ENCODE assay signal across 31 cellular contexts in the genomic region with DNA sequence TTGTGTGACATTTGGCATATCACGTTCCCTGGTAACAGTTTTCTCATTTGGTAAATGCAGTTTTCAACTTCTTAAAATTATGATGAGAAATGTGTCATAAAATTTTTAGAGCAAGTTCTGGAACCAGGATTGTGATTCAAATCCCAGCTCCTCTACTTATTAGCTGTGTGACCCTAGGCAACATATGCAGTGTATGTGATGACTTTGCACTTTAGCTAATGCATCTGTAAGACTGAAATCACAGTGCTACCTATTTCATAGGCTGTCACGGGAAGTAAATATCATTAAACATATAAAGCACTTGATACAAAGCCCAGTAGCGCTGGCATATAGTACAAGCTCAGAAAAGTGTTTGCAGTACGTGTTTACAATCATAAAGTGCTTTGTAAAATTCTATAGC.
"Had no signal": no experiment of that assay in that cellular context is flagged by ENCODE, and none has a peak within 500 bp of the region (broad histone marks: within the 10 kb centered on the region; RNA-seq: fewer than 3 reads in every experiment).

No MANE protein-coding gene starts in this region.

- H3K27me3 Mint-ChIP-seq: activated CD4-positive, alpha-beta memory T cell treated with anti-CD3 and anti-CD28 coated beads for 36 hours; activated CD4-positive, alpha-beta T cell treated with anti-CD3 and anti-CD28 coated beads for 36 hours; activated CD4-positive, alpha-beta T cell treated with anti-CD3 and anti-CD28 coated beads, Interleukin-2, amount 10 ng/mL, durations not matched to agents 24 days and 14 days; activated CD8-positive, alpha-beta memory T cell treated with anti-CD3 and anti-CD28 coated beads, Interleukin-2, amount 10 ng/mL, durations not matched to agents 7 days and 5 days; activated naive CD4-positive, alpha-beta T cell treated with anti-CD3 and anti-CD28 coated beads, Interleukin-2, amount 10 ng/mL, durations not matched to agents 7 days and 5 days; activated naive CD8-positive, alpha-beta T cell treated with anti-CD3 and anti-CD28 coated beads, Interleukin-2, amount 10 ng/mL, durations not matched to agents 7 days and 5 days; brain; dendritic cell treated with granulocyte-macrophage colony-stimulating factor and Interleukin-4, amounts not matched to agents 40 ng/mL and 50 ng/mL, for 4 days had no signal

- H3K4me3 ChIP-seq: ascending aorta, breast epithelium, cardiac muscle cell, coronary artery, dorsolateral prefrontal cortex, esophagus squamous epithelium had no signal

- H3K4me3 Mint-ChIP-seq: activated CD4-positive, alpha-beta memory T cell treated with anti-CD3 and anti-CD28 coated beads for 36 hours; activated CD4-positive, alpha-beta T cell treated with anti-CD3 and anti-CD28 coated beads for 36 hours; activated CD4-positive, alpha-beta T cell treated with anti-CD3 and anti-CD28 coated beads, Interleukin-2, amount 10 ng/mL, durations not matched to agents 24 days and 14 days; activated CD8-positive, alpha-beta memory T cell treated with anti-CD3 and anti-CD28 coated beads, Interleukin-2, amount 10 ng/mL, durations not matched to agents 7 days and 5 days; activated CD8-positive, alpha-beta T cell treated with anti-CD3 and anti-CD28 coated beads, Interleukin-2, amount 10 ng/mL, durations not matched to agents 7 days and 5 days; activated naive CD4-positive, alpha-beta T cell treated with anti-CD3 and anti-CD28 coated beads, Interleukin-2, amount 10 ng/mL, durations not matched to agents 7 days and 5 days; activated naive CD8-positive, alpha-beta T cell treated with anti-CD3 and anti-CD28 coated beads, Interleukin-2, amount 10 ng/mL, durations not matched to agents 7 days and 5 days; activated T-helper 1 cell treated with anti-CD3 and anti-CD28 coated beads, Interleukin-12 subunit alpha, Interleukin-12 subunit beta, Interleukin-2, Interleukin-4 antibody, amounts not matched to agents 30 ng/mL and 10 ng/mL and 1 ng/mL, durations not matched to agents 14 hours and 24 hours and 36 hours; brain; dendritic cell treated with granulocyte-macrophage colony-stimulating factor and Interleukin-4, amounts not matched to agents 40 ng/mL and 50 ng/mL, for 4 days had no signal

- H3K4me1 Mint-ChIP-seq: activated CD4-positive, alpha-beta T cell treated with anti-CD3 and anti-CD28 coated beads for 36 hours; activated CD4-positive, alpha-beta T cell treated with anti-CD3 and anti-CD28 coated beads, Interleukin-2, amount 10 ng/mL, durations not matched to agents 24 days and 14 days; activated CD8-positive, alpha-beta memory T cell treated with anti-CD3 and anti-CD28 coated beads, Interleukin-2, amount 10 ng/mL, durations not matched to agents 7 days and 5 days; activated naive CD4-positive, alpha-beta T cell treated with anti-CD3 and anti-CD28 coated beads, Interleukin-2, amount 10 ng/mL, durations not matched to agents 7 days and 5 days; activated naive CD8-positive, alpha-beta T cell treated with anti-CD3 and anti-CD28 coated beads, Interleukin-2, amount 10 ng/mL, durations not matched to agents 7 days and 5 days; brain had no signal

- H3K9me3 Mint-ChIP-seq: activated CD4-positive, alpha-beta memory T cell treated with anti-CD3 and anti-CD28 coated beads for 36 hours; activated CD4-positive, alpha-beta T cell treated with anti-CD3 and anti-CD28 coated beads, Interleukin-2, amount 10 ng/mL, durations not matched to agents 24 days and 14 days; activated naive CD4-positive, alpha-beta T cell treated with anti-CD3 and anti-CD28 coated beads, Interleukin-2, amount 10 ng/mL, durations not matched to agents 7 days and 5 days; activated naive CD4-positive, alpha-beta T cell treated with anti-CD3 and anti-CD28 coated beads, Interleukin-2, amount 50 U/mL, for 72 hours; activated naive CD8-positive, alpha-beta T cell treated with anti-CD3 and anti-CD28 coated beads, Interleukin-2, amount 10 ng/mL, durations not matched to agents 7 days and 5 days; activated T-helper 1 cell treated with anti-CD3 and anti-CD28 coated beads, Interleukin-12 subunit alpha, Interleukin-12 subunit beta, Interleukin-2, Interleukin-4 antibody, amounts not matched to agents 30 ng/mL and 10 ng/mL and 1 ng/mL, durations not matched to agents 14 hours and 24 hours and 36 hours; brain; dendritic cell treated with granulocyte-macrophage colony-stimulating factor and Interleukin-4, amounts not matched to agents 40 ng/mL and 50 ng/mL, for 4 days had no signal

- H3K9me3 ChIP-seq: ascending aorta, breast epithelium, esophagus squamous epithelium had no signal

- H3K36me3 ChIP-seq: ascending aorta, breast epithelium, cardiac muscle cell, esophagus squamous epithelium had no signal

- H3K27ac Mint-ChIP-seq: activated CD4-positive, alpha-beta memory T cell treated with anti-CD3 and anti-CD28 coated beads for 36 hours; activated CD4-positive, alpha-beta T cell treated with anti-CD3 and anti-CD28 coated beads for 36 hours; activated CD4-positive, alpha-beta T cell treated with anti-CD3 and anti-CD28 coated beads, Interleukin-2, amount 10 ng/mL, durations not matched to agents 24 days and 14 days; activated CD8-positive, alpha-beta memory T cell treated with anti-CD3 and anti-CD28 coated beads, Interleukin-2, amount 10 ng/mL, durations not matched to agents 7 days and 5 days; activated CD8-positive, alpha-beta T cell treated with anti-CD3 and anti-CD28 coated beads, Interleukin-2, amount 10 ng/mL, durations not matched to agents 7 days and 5 days; activated naive CD4-positive, alpha-beta T cell treated with anti-CD3 and anti-CD28 coated beads, Interleukin-2, amount 10 ng/mL, durations not matched to agents 7 days and 5 days; activated naive CD4-positive, alpha-beta T cell treated with anti-CD3 and anti-CD28 coated beads, Interleukin-2, amount 50 U/mL, for 72 hours; activated naive CD8-positive, alpha-beta T cell treated with anti-CD3 and anti-CD28 coated beads, Interleukin-2, amount 10 ng/mL, durations not matched to agents 7 days and 5 days; activated T-helper 1 cell treated with anti-CD3 and anti-CD28 coated beads, Interleukin-12 subunit alpha, Interleukin-12 subunit beta, Interleukin-2, Interleukin-4 antibody, amounts not matched to agents 30 ng/mL and 10 ng/mL and 1 ng/mL, durations not matched to agents 14 hours and 24 hours and 36 hours; activated T-helper 2 cell treated with anti-CD3 and anti-CD28 coated beads, Interferon-gamma antibody, Interleukin-2, Interleukin-4, amounts not matched to agents 10 μg/mL and 5 μg/mL and 100 μg/mL, durations not matched to agents 14 hours and 24 hours and 36 hours; brain; dendritic cell treated with granulocyte-macrophage colony-stimulating factor and Interleukin-4, amounts not matched to agents 40 ng/mL and 50 ng/mL, for 4 days had no signal

- H3K4me1 ChIP-seq: ascending aorta, breast epithelium, esophagus squamous epithelium had no signal

- DNase-seq: activated CD4-positive, alpha-beta memory T cell treated with anti-CD3 and anti-CD28 coated beads for 36 hours; activated CD4-positive, alpha-beta T cell treated with anti-CD3 and anti-CD28 coated beads for 36 hours; activated CD4-positive, alpha-beta T cell treated with anti-CD3 and anti-CD28 coated beads, Interleukin-2, amount 10 ng/mL, durations not matched to agents 24 days and 14 days; activated CD4-positive, CD25-positive, alpha-beta regulatory T cell; activated CD4-positive, CD25-positive, alpha-beta regulatory T cell treated with anti-CD3 and anti-CD28 coated beads, Interleukin-2, amount 50 U/mL, for 72 hours; activated CD8-positive, alpha-beta memory T cell treated with anti-CD3 and anti-CD28 coated beads, Interleukin-2, amount 10 ng/mL, durations not matched to agents 7 days and 5 days; activated CD8-positive, alpha-beta memory T cell treated with anti-CD3 and anti-CD28 coated beads, Interleukin-2, amount 50 U/mL, for 4 hours; activated CD8-positive, alpha-beta T cell treated with anti-CD3 and anti-CD28 coated beads, Interleukin-2, amount 10 ng/mL, durations not matched to agents 7 days and 5 days; activated gamma-delta T cell; activated naive CD4-positive, alpha-beta T cell; activated naive CD4-positive, alpha-beta T cell treated with anti-CD3 and anti-CD28 coated beads, Interleukin-2, amount 10 ng/mL, durations not matched to agents 7 days and 5 days; activated naive CD8-positive, alpha-beta T cell treated with anti-CD3 and anti-CD28 coated beads, Interleukin-2, amount 10 ng/mL, durations not matched to agents 7 days and 5 days; activated T-cell treated with anti-CD3 and anti-CD28 coated beads, Interleukin-2, amount 50 U/mL, for 1 hour; activated T-cell treated with anti-CD3 and anti-CD28 coated beads, Interleukin-2, amount 50 U/mL, for 48 hours; central memory CD4-positive, alpha-beta T cell; cerebellar nuclear complex; dorsolateral prefrontal cortex; effector memory CD4-positive, alpha-beta T cell; esophagus squamous epithelium; head of caudate nucleus; hippocampal formation; T-helper 2 cell had no signal

- H3K36me3 Mint-ChIP-seq: activated CD4-positive, alpha-beta memory T cell treated with anti-CD3 and anti-CD28 coated beads for 36 hours; activated CD8-positive, alpha-beta memory T cell treated with anti-CD3 and anti-CD28 coated beads, Interleukin-2, amount 10 ng/mL, durations not matched to agents 7 days and 5 days; activated naive CD4-positive, alpha-beta T cell treated with anti-CD3 and anti-CD28 coated beads, Interleukin-2, amount 10 ng/mL, durations not matched to agents 7 days and 5 days; activated naive CD4-positive, alpha-beta T cell treated with anti-CD3 and anti-CD28 coated beads, Interleukin-2, amount 50 U/mL, for 72 hours; activated naive CD8-positive, alpha-beta T cell treated with anti-CD3 and anti-CD28 coated beads, Interleukin-2, amount 10 ng/mL, durations not matched to agents 7 days and 5 days; brain had no signal

- H3K27me3 ChIP-seq: ascending aorta, breast epithelium, dorsolateral prefrontal cortex, esophagus squamous epithelium had no signal
